In genomic region chr22:17313591-17313990, GRCh38 we compare ENCODE assay signal across 34 cellular contexts. TPM values are rescaled to one million over a fixed set of nuclear protein-coding genes. Genes with fewer than 3 reads are reported as not detected.
"Had no signal": no experiment of that assay in that cellular context is flagged by ENCODE, and none has a peak within 500 bp of the region (broad histone marks: within the 10 kb centered on the region; RNA-seq: fewer than 3 reads in every experiment).

No MANE protein-coding gene starts in this region.

- H3K9me3 Mint-ChIP-seq: activated CD4-positive, alpha-beta memory T cell treated with anti-CD3 and anti-CD28 coated beads, Interleukin-2, amount 10 ng/mL, durations not matched to agents 7 days and 5 days; activated naive CD4-positive, alpha-beta T cell treated with anti-CD3 and anti-CD28 coated beads, Interleukin-2, amount 10 ng/mL, durations not matched to agents 7 days and 5 days; activated naive CD8-positive, alpha-beta T cell treated with anti-CD3 and anti-CD28 coated beads, Interleukin-2, amount 50 U/mL, for 24 hours; brain had no signal

- H3K4me2 ChIP-seq: PC-9 had no signal

- H3K4me3 Mint-ChIP-seq: activated CD4-positive, alpha-beta memory T cell treated with anti-CD3 and anti-CD28 coated beads, Interleukin-2, amount 10 ng/mL, durations not matched to agents 7 days and 5 days; activated CD8-positive, alpha-beta memory T cell treated with anti-CD3 and anti-CD28 coated beads, Interleukin-2, amount 10 ng/mL, durations not matched to agents 7 days and 5 days; activated naive CD4-positive, alpha-beta T cell treated with anti-CD3 and anti-CD28 coated beads, Interleukin-2, amount 10 ng/mL, durations not matched to agents 7 days and 5 days; activated naive CD8-positive, alpha-beta T cell; activated naive CD8-positive, alpha-beta T cell treated with anti-CD3 and anti-CD28 coated beads, Interleukin-2, amount 50 U/mL, for 24 hours; brain had no signal

- H3K27me3 Mint-ChIP-seq: activated naive CD8-positive, alpha-beta T cell; activated naive CD8-positive, alpha-beta T cell treated with anti-CD3 and anti-CD28 coated beads, Interleukin-2, amount 50 U/mL, for 24 hours had no signal

- H2AFZ ChIP-seq: PC-9 had no signal

- H3K4me3 ChIP-seq: PC-9 had no signal

- H3K27ac ChIP-seq: PC-9, RWPE1, WERI-Rb-1 had no signal

- H3K36me3 ChIP-seq: WERI-Rb-1 had no signal

- H3K36me3 Mint-ChIP-seq: activated CD8-positive, alpha-beta memory T cell treated with anti-CD3 and anti-CD28 coated beads, Interleukin-2, amount 10 ng/mL, durations not matched to agents 7 days and 5 days; activated naive CD4-positive, alpha-beta T cell treated with anti-CD3 and anti-CD28 coated beads, Interleukin-2, amount 10 ng/mL, durations not matched to agents 7 days and 5 days; activated naive CD8-positive, alpha-beta T cell; brain had no signal

- H3K27ac Mint-ChIP-seq: activated CD4-positive, alpha-beta memory T cell treated with anti-CD3 and anti-CD28 coated beads, Interleukin-2, amount 10 ng/mL, durations not matched to agents 7 days and 5 days; activated CD8-positive, alpha-beta memory T cell treated with anti-CD3 and anti-CD28 coated beads, Interleukin-2, amount 10 ng/mL, durations not matched to agents 7 days and 5 days; activated naive CD4-positive, alpha-beta T cell treated with anti-CD3 and anti-CD28 coated beads, Interleukin-2, amount 10 ng/mL, durations not matched to agents 7 days and 5 days; activated naive CD8-positive, alpha-beta T cell; activated naive CD8-positive, alpha-beta T cell treated with anti-CD3 and anti-CD28 coated beads, Interleukin-2, amount 50 U/mL, for 24 hours had no signal

- DNase-seq: activated CD4-positive, alpha-beta memory T cell treated with anti-CD3 and anti-CD28 coated beads, Interleukin-2, amount 10 ng/mL, durations not matched to agents 7 days and 5 days; activated CD4-positive, alpha-beta T cell treated with anti-CD3 and anti-CD28 coated beads for 1 hour; activated CD4-positive, alpha-beta T cell treated with anti-CD3 and anti-CD28 coated beads for 48 hours; activated CD4-positive, CD25-positive, alpha-beta regulatory T cell; activated CD8-positive, alpha-beta memory T cell treated with anti-CD3 and anti-CD28 coated beads for 24 hours; activated CD8-positive, alpha-beta memory T cell treated with anti-CD3 and anti-CD28 coated beads, Interleukin-2, amount 10 ng/mL, durations not matched to agents 7 days and 5 days; activated CD8-positive, alpha-beta memory T cell treated with anti-CD3 and anti-CD28 coated beads, Interleukin-2, amount 50 U/mL, for 48 hours; activated effector memory CD4-positive, alpha-beta T cell treated with Interleukin-2 at 50 U/mL for 16 hours; activated naive CD4-positive, alpha-beta T cell treated with anti-CD3 and anti-CD28 coated beads, Interleukin-2, amount 10 ng/mL, durations not matched to agents 7 days and 5 days; activated naive CD8-positive, alpha-beta T cell treated with anti-CD3 and anti-CD28 coated beads, Interleukin-2, amount 50 U/mL, for 24 hours; activated T-cell treated with anti-CD3 and anti-CD28 coated beads, Interleukin-2, amount 50 U/mL, for 48 hours; anterior cingulate cortex; caudate nucleus; Karpas-422; NCI-H1105; NCI-H1436; NCI-H1694; NCI-H1930; NCI-H2081 treated with DMSO at 0.1 percent for 48 hours; NCI-H226; NCI-H446 treated with DMSO at 0.1 percent for 48 hours; NCI-H524; NCI-H69; PC-9; SW 1271; T-helper 1 cell; T1000; WERI-Rb-1 had no signal

- ATAC-seq: activated CD8-positive, alpha-beta memory T cell treated with anti-CD3 and anti-CD28 coated beads, Interleukin-2, amount 10 ng/mL, durations not matched to agents 7 days and 5 days; activated naive CD8-positive, alpha-beta T cell treated with anti-CD3 and anti-CD28 coated beads, Interleukin-2, amount 50 U/mL, for 24 hours; Right ventricle myocardium inferior had no signal

- H3K4me1 Mint-ChIP-seq: activated CD4-positive, alpha-beta memory T cell treated with anti-CD3 and anti-CD28 coated beads, Interleukin-2, amount 10 ng/mL, durations not matched to agents 7 days and 5 days; activated CD8-positive, alpha-beta memory T cell treated with anti-CD3 and anti-CD28 coated beads, Interleukin-2, amount 10 ng/mL, durations not matched to agents 7 days and 5 days; activated naive CD4-positive, alpha-beta T cell treated with anti-CD3 and anti-CD28 coated beads, Interleukin-2, amount 10 ng/mL, durations not matched to agents 7 days and 5 days; activated naive CD8-positive, alpha-beta T cell treated with anti-CD3 and anti-CD28 coated beads, Interleukin-2, amount 50 U/mL, for 24 hours had no signal

RNA-seq across cellular contexts. Expression of gene CECR2, which starts 55.7 kb away (rescaled TPM):
- total RNA-seq: bronchial epithelial cell, MCF 10A, PC-9 had no signal
